1 cellular context compared by ENCODE assay signal in the genomic region with DNA sequence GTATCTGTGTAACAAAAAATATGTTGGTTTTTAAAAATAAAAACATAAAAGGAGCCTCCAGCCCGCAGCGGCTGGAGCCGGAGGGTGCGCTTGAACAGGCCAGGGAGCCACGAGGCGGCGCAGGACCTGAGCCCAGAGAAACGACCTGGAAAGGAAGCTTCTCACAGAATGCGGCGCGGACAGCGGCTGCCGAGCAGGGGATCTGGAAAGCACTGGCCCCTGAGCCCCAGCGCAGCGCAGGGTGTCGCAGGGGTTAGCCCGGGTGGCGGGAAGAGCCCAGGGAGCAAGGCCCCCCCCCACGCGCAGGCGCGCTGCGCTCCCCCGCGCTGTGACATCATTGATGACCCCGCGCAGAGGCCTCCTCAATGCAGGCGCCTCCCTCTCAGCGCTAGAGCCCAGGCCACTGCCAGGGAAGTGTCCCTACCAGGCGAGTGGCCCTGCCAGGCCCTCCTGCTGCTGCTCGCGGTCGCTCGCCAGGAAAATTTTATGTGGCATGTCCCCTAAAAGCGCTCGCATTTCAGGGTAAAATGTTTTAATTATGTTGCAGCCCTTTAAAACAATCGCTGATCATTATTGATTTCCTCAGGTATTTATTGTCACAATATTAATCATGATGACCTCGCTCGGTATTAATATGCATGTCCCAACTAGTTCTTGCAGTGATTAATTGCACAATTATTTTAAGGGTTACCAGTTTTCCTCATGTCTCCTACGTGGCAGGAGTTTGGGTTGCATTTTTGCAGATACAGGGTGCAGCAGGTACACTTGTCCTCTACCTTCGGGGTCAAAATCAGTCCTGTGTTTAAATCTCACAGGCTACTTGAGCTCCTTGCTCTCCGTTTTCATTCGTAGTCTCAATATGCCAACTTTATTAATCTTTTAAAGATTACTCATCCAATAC.
TF ChIP-seq lines count a peak whose summit lies in the region.

No MANE protein-coding gene starts in this region.

TF ChIP-seq in K562, 482 proteins besides CTCF, POLR2A, EP300 and RAD21 (continued from another document and continues in another):
- TF ChIP-seq, protein P1, sequence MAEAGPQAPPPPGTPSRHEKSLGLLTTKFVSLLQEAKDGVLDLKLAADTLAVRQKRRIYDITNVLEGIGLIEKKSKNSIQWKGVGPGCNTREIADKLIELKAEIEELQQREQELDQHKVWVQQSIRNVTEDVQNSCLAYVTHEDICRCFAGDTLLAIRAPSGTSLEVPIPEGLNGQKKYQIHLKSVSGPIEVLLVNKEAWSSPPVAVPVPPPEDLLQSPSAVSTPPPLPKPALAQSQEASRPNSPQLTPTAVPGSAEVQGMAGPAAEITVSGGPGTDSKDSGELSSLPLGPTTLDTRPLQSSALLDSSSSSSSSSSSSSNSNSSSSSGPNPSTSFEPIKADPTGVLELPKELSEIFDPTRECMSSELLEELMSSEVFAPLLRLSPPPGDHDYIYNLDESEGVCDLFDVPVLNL (CRISPR knock-in tag; IDR thresholded peaks at IDR 0.05; ENCODE audit: low read depth) = no peak
- TF ChIP-seq, protein P2, sequence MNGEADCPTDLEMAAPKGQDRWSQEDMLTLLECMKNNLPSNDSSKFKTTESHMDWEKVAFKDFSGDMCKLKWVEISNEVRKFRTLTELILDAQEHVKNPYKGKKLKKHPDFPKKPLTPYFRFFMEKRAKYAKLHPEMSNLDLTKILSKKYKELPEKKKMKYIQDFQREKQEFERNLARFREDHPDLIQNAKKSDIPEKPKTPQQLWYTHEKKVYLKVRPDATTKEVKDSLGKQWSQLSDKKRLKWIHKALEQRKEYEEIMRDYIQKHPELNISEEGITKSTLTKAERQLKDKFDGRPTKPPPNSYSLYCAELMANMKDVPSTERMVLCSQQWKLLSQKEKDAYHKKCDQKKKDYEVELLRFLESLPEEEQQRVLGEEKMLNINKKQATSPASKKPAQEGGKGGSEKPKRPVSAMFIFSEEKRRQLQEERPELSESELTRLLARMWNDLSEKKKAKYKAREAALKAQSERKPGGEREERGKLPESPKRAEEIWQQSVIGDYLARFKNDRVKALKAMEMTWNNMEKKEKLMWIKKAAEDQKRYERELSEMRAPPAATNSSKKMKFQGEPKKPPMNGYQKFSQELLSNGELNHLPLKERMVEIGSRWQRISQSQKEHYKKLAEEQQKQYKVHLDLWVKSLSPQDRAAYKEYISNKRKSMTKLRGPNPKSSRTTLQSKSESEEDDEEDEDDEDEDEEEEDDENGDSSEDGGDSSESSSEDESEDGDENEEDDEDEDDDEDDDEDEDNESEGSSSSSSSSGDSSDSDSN (IDR thresholded peaks at IDR 0.05; ENCODE audit: borderline replicate concordance in 1 of 2, low read depth in 2 of 2, low read length in 2 of 2) = no peak
- TF ChIP-seq, protein P3, sequence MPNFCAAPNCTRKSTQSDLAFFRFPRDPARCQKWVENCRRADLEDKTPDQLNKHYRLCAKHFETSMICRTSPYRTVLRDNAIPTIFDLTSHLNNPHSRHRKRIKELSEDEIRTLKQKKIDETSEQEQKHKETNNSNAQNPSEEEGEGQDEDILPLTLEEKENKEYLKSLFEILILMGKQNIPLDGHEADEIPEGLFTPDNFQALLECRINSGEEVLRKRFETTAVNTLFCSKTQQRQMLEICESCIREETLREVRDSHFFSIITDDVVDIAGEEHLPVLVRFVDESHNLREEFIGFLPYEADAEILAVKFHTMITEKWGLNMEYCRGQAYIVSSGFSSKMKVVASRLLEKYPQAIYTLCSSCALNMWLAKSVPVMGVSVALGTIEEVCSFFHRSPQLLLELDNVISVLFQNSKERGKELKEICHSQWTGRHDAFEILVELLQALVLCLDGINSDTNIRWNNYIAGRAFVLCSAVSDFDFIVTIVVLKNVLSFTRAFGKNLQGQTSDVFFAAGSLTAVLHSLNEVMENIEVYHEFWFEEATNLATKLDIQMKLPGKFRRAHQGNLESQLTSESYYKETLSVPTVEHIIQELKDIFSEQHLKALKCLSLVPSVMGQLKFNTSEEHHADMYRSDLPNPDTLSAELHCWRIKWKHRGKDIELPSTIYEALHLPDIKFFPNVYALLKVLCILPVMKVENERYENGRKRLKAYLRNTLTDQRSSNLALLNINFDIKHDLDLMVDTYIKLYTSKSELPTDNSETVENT (CRISPR knock-in tag; IDR thresholded peaks at IDR 0.05) = peak; percentile 32; the same call in 1 of the 2 replicates
- TF ChIP-seq, protein P4, sequence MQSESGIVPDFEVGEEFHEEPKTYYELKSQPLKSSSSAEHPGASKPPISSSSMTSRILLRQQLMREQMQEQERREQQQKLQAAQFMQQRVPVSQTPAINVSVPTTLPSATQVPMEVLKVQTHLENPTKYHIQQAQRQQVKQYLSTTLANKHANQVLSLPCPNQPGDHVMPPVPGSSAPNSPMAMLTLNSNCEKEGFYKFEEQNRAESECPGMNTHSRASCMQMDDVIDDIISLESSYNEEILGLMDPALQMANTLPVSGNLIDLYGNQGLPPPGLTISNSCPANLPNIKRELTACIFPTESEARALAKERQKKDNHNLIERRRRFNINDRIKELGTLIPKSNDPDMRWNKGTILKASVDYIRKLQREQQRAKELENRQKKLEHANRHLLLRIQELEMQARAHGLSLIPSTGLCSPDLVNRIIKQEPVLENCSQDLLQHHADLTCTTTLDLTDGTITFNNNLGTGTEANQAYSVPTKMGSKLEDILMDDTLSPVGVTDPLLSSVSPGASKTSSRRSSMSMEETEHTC (IDR thresholded peaks at IDR 0.05) = no peak
- TF ChIP-seq ZNF77 (CRISPR knock-in tag; IDR thresholded peaks at IDR 0.05) (no peak), ZC3H4 (CRISPR knock-in tag; IDR thresholded peaks at IDR 0.05; ENCODE audit: borderline replicate concordance) (no peak), MYC (IDR thresholded peaks at IDR 0.05; ENCODE audit: low read depth, low read length) (peak; percentile 49), MYC (CRISPR knock-in tag; IDR thresholded peaks at IDR 0.05; ENCODE audit: borderline replicate concordance, low read depth) (no peak), IRF2 (CRISPR knock-in tag; IDR thresholded peaks at IDR 0.05) (no peak), PCBP1 (IDR thresholded peaks at IDR 0.05; ENCODE audit: low read depth, low read length, poor library complexity, severe bottlenecking) (peak; percentile 64), SMAD1 (IDR thresholded peaks at IDR 0.05; ENCODE audit: low read depth, low read length, partially characterized antibody) (no peak), ZNF224 (CRISPR knock-in tag; IDR thresholded peaks at IDR 0.05) (no peak), OTX1 (CRISPR knock-in tag; IDR thresholded peaks at IDR 0.05) (no peak), BHLHE40 (IDR thresholded peaks at IDR 0.05; ENCODE audit: low read length) (no peak), RHOXF2B (CRISPR knock-in tag; conservative IDR thresholded peaks at IDR 0.05) (no peak), ZNF184 (CRISPR knock-in tag; IDR thresholded peaks at IDR 0.05) (no peak), POLR2AphosphoS5 (IDR thresholded peaks at IDR 0.05; ENCODE audit: control insufficient read depth, insufficient read depth, low read depth, low read length) (peak; percentile 43; the same call in 1 of the 2 replicates), MBD2 (IDR thresholded peaks at IDR 0.05; ENCODE audit: borderline replicate concordance, low read depth) (no peak), RBM25 (IDR thresholded peaks at IDR 0.05; ENCODE audit: low read depth, low read length, severe bottlenecking) (no peak), PHF21A (IDR thresholded peaks at IDR 0.05; ENCODE audit: borderline replicate concordance, low read depth) (no peak), SOX6 (IDR thresholded peaks at IDR 0.05) (peak; percentile 11; the same call in 1 of the 2 replicates), TAF1 (IDR thresholded peaks at IDR 0.05; ENCODE audit: control insufficient read depth, extremely low read depth, insufficient read depth, low read length, severe bottlenecking) (peak; percentile 18)
- TF ChIP-seq, protein P5, sequence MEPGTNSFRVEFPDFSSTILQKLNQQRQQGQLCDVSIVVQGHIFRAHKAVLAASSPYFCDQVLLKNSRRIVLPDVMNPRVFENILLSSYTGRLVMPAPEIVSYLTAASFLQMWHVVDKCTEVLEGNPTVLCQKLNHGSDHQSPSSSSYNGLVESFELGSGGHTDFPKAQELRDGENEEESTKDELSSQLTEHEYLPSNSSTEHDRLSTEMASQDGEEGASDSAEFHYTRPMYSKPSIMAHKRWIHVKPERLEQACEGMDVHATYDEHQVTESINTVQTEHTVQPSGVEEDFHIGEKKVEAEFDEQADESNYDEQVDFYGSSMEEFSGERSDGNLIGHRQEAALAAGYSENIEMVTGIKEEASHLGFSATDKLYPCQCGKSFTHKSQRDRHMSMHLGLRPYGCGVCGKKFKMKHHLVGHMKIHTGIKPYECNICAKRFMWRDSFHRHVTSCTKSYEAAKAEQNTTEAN (CRISPR knock-in tag; IDR thresholded peaks at IDR 0.05) = no peak
- TF ChIP-seq, protein P6, sequence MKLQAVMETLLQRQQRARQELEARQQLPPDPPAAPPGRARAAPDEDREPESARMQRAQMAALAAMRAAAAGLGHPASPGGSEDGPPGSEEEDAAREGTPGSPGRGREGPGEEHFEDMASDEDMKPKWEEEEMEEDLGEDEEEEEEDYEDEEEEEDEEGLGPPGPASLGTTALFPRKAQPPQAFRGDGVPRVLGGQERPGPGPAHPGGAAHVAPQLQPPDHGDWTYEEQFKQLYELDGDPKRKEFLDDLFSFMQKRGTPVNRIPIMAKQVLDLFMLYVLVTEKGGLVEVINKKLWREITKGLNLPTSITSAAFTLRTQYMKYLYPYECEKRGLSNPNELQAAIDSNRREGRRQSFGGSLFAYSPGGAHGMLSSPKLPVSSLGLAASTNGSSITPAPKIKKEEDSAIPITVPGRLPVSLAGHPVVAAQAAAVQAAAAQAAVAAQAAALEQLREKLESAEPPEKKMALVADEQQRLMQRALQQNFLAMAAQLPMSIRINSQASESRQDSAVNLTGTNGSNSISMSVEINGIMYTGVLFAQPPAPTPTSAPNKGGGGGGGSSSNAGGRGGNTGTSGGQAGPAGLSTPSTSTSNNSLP (IDR thresholded peaks at IDR 0.05; ENCODE audit: borderline replicate concordance, low read depth, low read length) = no peak
- TF ChIP-seq, protein P7, sequence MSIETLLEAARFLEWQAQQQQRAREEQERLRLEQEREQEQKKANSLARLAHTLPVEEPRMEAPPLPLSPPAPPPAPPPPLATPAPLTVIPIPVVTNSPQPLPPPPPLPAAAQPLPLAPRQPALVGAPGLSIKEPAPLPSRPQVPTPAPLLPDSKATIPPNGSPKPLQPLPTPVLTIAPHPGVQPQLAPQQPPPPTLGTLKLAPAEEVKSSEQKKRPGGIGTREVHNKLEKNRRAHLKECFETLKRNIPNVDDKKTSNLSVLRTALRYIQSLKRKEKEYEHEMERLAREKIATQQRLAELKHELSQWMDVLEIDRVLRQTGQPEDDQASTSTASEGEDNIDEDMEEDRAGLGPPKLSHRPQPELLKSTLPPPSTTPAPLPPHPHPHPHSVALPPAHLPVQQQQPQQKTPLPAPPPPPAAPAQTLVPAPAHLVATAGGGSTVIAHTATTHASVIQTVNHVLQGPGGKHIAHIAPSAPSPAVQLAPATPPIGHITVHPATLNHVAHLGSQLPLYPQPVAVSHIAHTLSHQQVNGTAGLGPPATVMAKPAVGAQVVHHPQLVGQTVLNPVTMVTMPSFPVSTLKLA (conservative IDR thresholded peaks at IDR 0.05) = no peak
- TF ChIP-seq, protein P8, sequence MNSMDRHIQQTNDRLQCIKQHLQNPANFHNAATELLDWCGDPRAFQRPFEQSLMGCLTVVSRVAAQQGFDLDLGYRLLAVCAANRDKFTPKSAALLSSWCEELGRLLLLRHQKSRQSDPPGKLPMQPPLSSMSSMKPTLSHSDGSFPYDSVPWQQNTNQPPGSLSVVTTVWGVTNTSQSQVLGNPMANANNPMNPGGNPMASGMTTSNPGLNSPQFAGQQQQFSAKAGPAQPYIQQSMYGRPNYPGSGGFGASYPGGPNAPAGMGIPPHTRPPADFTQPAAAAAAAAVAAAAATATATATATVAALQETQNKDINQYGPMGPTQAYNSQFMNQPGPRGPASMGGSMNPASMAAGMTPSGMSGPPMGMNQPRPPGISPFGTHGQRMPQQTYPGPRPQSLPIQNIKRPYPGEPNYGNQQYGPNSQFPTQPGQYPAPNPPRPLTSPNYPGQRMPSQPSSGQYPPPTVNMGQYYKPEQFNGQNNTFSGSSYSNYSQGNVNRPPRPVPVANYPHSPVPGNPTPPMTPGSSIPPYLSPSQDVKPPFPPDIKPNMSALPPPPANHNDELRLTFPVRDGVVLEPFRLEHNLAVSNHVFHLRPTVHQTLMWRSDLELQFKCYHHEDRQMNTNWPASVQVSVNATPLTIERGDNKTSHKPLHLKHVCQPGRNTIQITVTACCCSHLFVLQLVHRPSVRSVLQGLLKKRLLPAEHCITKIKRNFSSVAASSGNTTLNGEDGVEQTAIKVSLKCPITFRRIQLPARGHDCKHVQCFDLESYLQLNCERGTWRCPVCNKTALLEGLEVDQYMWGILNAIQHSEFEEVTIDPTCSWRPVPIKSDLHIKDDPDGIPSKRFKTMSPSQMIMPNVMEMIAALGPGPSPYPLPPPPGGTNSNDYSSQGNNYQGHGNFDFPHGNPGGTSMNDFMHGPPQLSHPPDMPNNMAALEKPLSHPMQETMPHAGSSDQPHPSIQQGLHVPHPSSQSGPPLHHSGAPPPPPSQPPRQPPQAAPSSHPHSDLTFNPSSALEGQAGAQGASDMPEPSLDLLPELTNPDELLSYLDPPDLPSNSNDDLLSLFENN (IDR thresholded peaks at IDR 0.05; ENCODE audit: low read depth in 2 of 2, low read length in 2 of 2) = no peak
- TF ChIP-seq, protein P9, sequence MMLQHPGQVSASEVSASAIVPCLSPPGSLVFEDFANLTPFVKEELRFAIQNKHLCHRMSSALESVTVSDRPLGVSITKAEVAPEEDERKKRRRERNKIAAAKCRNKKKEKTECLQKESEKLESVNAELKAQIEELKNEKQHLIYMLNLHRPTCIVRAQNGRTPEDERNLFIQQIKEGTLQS (IDR thresholded peaks at IDR 0.05) = peak; percentile 54
- TF ChIP-seq, protein P9 (CRISPR knock-in tag; conservative IDR thresholded peaks at IDR 0.05) = no peak
- TF ChIP-seq, protein P10, sequence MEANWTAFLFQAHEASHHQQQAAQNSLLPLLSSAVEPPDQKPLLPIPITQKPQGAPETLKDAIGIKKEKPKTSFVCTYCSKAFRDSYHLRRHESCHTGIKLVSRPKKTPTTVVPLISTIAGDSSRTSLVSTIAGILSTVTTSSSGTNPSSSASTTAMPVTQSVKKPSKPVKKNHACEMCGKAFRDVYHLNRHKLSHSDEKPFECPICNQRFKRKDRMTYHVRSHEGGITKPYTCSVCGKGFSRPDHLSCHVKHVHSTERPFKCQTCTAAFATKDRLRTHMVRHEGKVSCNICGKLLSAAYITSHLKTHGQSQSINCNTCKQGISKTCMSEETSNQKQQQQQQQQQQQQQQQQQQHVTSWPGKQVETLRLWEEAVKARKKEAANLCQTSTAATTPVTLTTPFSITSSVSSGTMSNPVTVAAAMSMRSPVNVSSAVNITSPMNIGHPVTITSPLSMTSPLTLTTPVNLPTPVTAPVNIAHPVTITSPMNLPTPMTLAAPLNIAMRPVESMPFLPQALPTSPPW (CRISPR knock-in tag; IDR thresholded peaks at IDR 0.05) = peak; percentile 93
